In genomic region chr6:52361347-52361944, GRCh38 we compare ENCODE assay signal across 8 cellular contexts. TPM values are rescaled to one million over a fixed set of nuclear protein-coding genes. Genes with fewer than 3 reads are reported as not detected.
DNase-seq lines count a peak whose midpoint lies in the region; ATAC-seq and TF ChIP-seq lines count a peak whose summit lies in the region.

No MANE protein-coding gene starts in this region.

- no peaks in the 10 kb centered on the region for H3K36me3 ChIP-seq in CD8-positive, alpha-beta T cell (ENCODE audit: insufficient read depth, low read length)
- no peaks in the 10 kb centered on the region for H3K36me3 ChIP-seq in SK-N-MC (ENCODE audit: insufficient read depth, low read length)

- H3K4me3 ChIP-seq in CD8-positive, alpha-beta T cell (ENCODE audit: low read depth, low read length): peak overlapping the region; percentile 38
- H3K4me3 ChIP-seq in SK-N-MC: peak overlapping the region; percentile 92
- peak overlapping the region; percentile 64 for H3K4me3 ChIP-seq in lower leg skin (ENCODE audit: low read depth, poor library complexity, severe bottlenecking)

- H3K4me1 ChIP-seq in CD8-positive, alpha-beta T cell (ENCODE audit: insufficient read depth, low read length): peaks cover 34% of the 10 kb centered on the region

- H3K4me1 Mint-ChIP-seq in CD8-positive, alpha-beta T cell (ENCODE audit: low read depth): peaks cover 40% of the 10 kb centered on the region
- peaks cover 23% of the 10 kb centered on the region for H3K4me1 Mint-ChIP-seq in HFFc6 (ENCODE audit: low read depth)
- H3K4me1 Mint-ChIP-seq in chondrocyte (ENCODE audit: low read depth): peaks cover 34% of the 10 kb centered on the region

- peaks cover 27% of the 10 kb centered on the region for H3K36me3 Mint-ChIP-seq in CD8-positive, alpha-beta T cell
- H3K36me3 Mint-ChIP-seq in HFFc6 (ENCODE audit: low read depth): no peaks in the 10 kb centered on the region
- H3K36me3 Mint-ChIP-seq in chondrocyte (ENCODE audit: low read depth): no peaks in the 10 kb centered on the region

- no peaks in the 10 kb centered on the region for H3K27me3 ChIP-seq in CD8-positive, alpha-beta T cell (ENCODE audit: insufficient read depth, low read length)

- 22 to 24% methylated on average over 18 of the region's 18 CpGs for WGBS in lower leg skin, 2 donors

- DNase-seq in CD8-positive, alpha-beta T cell: peak in 5 of 7 experiments; percentile 3 to 46 (median 27)
- DNase-seq in HFFc6 (peak; percentile 11), SK-N-MC (ENCODE audit: low read depth, low spot score) (no peak), chondrocyte (ENCODE audit: low spot score) (no peak), lower leg skin (ENCODE audit: low spot score in 2 of 2) (peak in 1 of 2 donors; percentile 45), NCI-H774 (lab: John Stamatoyannopoulos, UW) (no peak)

- no peak for TF ChIP-seq CTCF in CD8-positive, alpha-beta T cell (IDR thresholded peaks at IDR 0.05)
- no peak for TF ChIP-seq CTCF in HFFc6 (IDR thresholded peaks at IDR 0.05)
- no peak for TF ChIP-seq CTCF in chondrocyte (IDR thresholded peaks at IDR 0.05)
- no peak for TF ChIP-seq CTCF in lower leg skin (IDR thresholded peaks at IDR 0.05)

- H3K27me3 Mint-ChIP-seq in CD8-positive, alpha-beta T cell (ENCODE audit: low read depth): no peaks in the 10 kb centered on the region
- H3K27me3 Mint-ChIP-seq in HFFc6 (ENCODE audit: insufficient read depth): peaks cover 2% of the 10 kb centered on the region; the same call in 1 of the 2 replicates
- H3K27me3 Mint-ChIP-seq in chondrocyte (ENCODE audit: low read depth): no peaks in the 10 kb centered on the region

- POLR2A ChIA-PET in CD8-positive, alpha-beta T cell (lab: Charles Lee): interaction anchor here (0.8 to 5.0 kb wide), 21 partner anchors 10 to 81 kb away, joined by 3 to 55 read pairs (median 5); partner anchors contain the start of genes EFHC1 and MCM3

- peak; percentile 32 for ATAC-seq in CD8-positive, alpha-beta T cell
- no peak for ATAC-seq in HG03460 (IDR thresholded peaks at IDR 0.05; ENCODE audit: unreplicated experiment)

- TF ChIP-seq POLR2A in lower leg skin (IDR thresholded peaks at IDR 0.05): no peak

- intact Hi-C loops in CD8-positive, alpha-beta T cell (cut with DNase I, micrococcal nuclease): loop anchor here in 1 of 2 experiments (1.0 to 5.0 kb wide), 3 partner anchors 15 to 1436 kb away; partner anchors contain the start of genes EFHC1 and LRRC1
- intact Hi-C loops in lower leg skin (cut with DNase I; ENCODE audit: low total_unique reads): no loop called here

- H3K4me3 Mint-ChIP-seq in CD8-positive, alpha-beta T cell: peak overlapping the region; percentile 82
- H3K4me3 Mint-ChIP-seq in HFFc6 (peak overlapping the region; percentile 85), chondrocyte (ENCODE audit: unreplicated experiment) (peak overlapping the region; percentile 70)

- peak overlapping the region; percentile 93 for H3K27ac Mint-ChIP-seq in CD8-positive, alpha-beta T cell
- H3K27ac Mint-ChIP-seq in HFFc6: peak overlapping the region; percentile 63
- peak overlapping the region; percentile 9 for H3K27ac Mint-ChIP-seq in chondrocyte (ENCODE audit: unreplicated experiment)

- no peaks in the 10 kb centered on the region for H3K9me3 Mint-ChIP-seq in CD8-positive, alpha-beta T cell
- no peaks in the 10 kb centered on the region for H3K9me3 Mint-ChIP-seq in HFFc6
- H3K9me3 Mint-ChIP-seq in chondrocyte (ENCODE audit: low read depth): no peaks in the 10 kb centered on the region

- peak overlapping the region; percentile 52 for H3K9ac ChIP-seq in SK-N-MC (ENCODE audit: insufficient read length)

- peak overlapping the region; percentile 72 for H3K27ac ChIP-seq in CD8-positive, alpha-beta T cell (ENCODE audit: low read depth, low read length)
- H3K27ac ChIP-seq in SK-N-MC: no peak overlapping the region
- peak overlapping the region; percentile 88 for H3K27ac ChIP-seq in temporal lobe (ENCODE audit: low read depth, low read length)

- CTCF ChIA-PET in CD8-positive, alpha-beta T cell (lab: Charles Lee): interaction anchor here (1.1 to 8.7 kb wide), 18 partner anchors 11 to 302 kb away, joined by 3 to 81 read pairs (median 7); partner anchors contain the start of genes EFHC1 and MCM3

- H3K9me3 ChIP-seq in CD8-positive, alpha-beta T cell (ENCODE audit: low read length): no peaks in the 10 kb centered on the region
- H3K9me3 ChIP-seq in SK-N-MC (ENCODE audit: low read depth, low read length): no peaks in the 10 kb centered on the region

RNA-seq across cellular contexts. Expression of gene PAQR8, which starts 0.5 kb away (rescaled TPM):
- total RNA-seq in CD8-positive, alpha-beta T cell: 1 to 10 TPM; 1.8 to 2.2 TPM
- total RNA-seq in HFFc6 (2021; fragmentation: NEBNext Ultra II Directional; extraction: Animal tissue kit (Norgen Biotek cat#: 25700)): 1 to 10 TPM; 2.8 to 3.8 (median 3.1) TPM
- total RNA-seq in chondrocyte (3.6 to 4.4 TPM (median 3.6 TPM) in 3 replicates), lower leg skin (1 to 10 TPM; 1.6 to 4.3 (median 2.1) TPM), temporal lobe (13.8 TPM)

RNA-seq across cellular contexts. Expression of gene EFHC1, which starts 58.7 kb away (rescaled TPM):
- 1 to 10 TPM; 5.1 to 6.9 TPM for total RNA-seq in CD8-positive, alpha-beta T cell
- total RNA-seq in HFFc6 (2021; fragmentation: NEBNext Ultra II Directional; extraction: Animal tissue kit (Norgen Biotek cat#: 25700)): 10 to 100 TPM in 5 of 6 experiments, 1 to 10 TPM in 1; 10.0 to 17.3 (median 13.8) TPM
- total RNA-seq in chondrocyte (9.6 to 18.7 TPM (median 11.3 TPM) in 3 replicates), lower leg skin (10 to 100 TPM; 12.2 to 22.8 (median 18.1) TPM), temporal lobe (25.6 TPM)

Comparison
In these comparisons a context has a peak if more than half of its experiments do, and no peak if none do; other contexts are left out.
1. DNase-seq: peak in CD8-positive, alpha-beta T cell (5 of 7) and HFFc6 (single experiment); none in SK-N-MC (single experiment), chondrocyte (single experiment) and NCI-H774 (single experiment).
2. H3K4me3 ChIP-seq: peak in every context shown above with its lines; median percentile 92 in SK-N-MC; 64 in lower leg skin; 38 in CD8-positive, alpha-beta T cell.
3. H3K27ac Mint-ChIP-seq: peak in every context shown above with its lines; median percentile 93 in CD8-positive, alpha-beta T cell; 63 in HFFc6; 9 in chondrocyte.
4. Peak in every context shown above with its lines, with median percentiles within 50 percentile points of each other: H3K4me3 Mint-ChIP-seq.